In the genomic region with DNA sequence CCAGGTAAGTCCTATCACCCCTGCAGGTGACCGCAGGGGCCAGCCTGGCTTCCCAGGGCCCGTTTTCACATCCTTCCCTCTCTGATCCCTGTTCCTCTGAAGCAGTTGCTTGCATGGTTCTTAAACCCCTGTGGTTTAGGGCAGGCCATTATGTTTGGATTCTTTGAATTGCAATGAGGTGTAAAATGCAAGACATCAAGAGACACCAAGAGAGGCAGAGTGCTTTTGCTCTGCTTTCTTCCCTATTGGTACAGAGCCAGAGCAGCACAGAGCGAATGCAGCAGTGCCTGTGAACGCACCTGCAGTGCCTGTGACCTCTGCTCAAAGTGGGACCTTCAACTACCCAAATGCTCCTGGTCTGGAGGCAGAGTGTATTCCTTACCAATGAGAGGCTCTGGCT, we compare ENCODE assay signal across 1 cellular context.
TF ChIP-seq lines count a peak whose summit lies in the region.

No MANE protein-coding gene starts in this region.

TF ChIP-seq in H1, 55 proteins besides CTCF, POLR2A, EP300 and RAD21:
- TF ChIP-seq TAF1 (IDR thresholded peaks at IDR 0.05; ENCODE audit: low read depth, low read length) = 0 out of 2 replicates have a peak, but pooled peaks have one; percentile 32
- 0 out of 2 replicates have a peak, but pooled peaks have one; percentile 26 for TF ChIP-seq TEAD4 (IDR thresholded peaks at IDR 0.05; ENCODE audit: low read depth, low read length)
- TF ChIP-seq CREB1 (IDR thresholded peaks at IDR 0.05) = no peak
